ENCODE assay signal across 22 cellular contexts in genomic region chr19:44776402-44777096, GRCh38. TPM values are rescaled to one million over a fixed set of nuclear protein-coding genes. Genes with fewer than 3 reads are reported as not detected.
DNase-seq lines count a peak whose midpoint lies in the region; ATAC-seq, FAIRE-seq and TF ChIP-seq lines count a peak whose summit lies in the region.
"Had no signal": no experiment of that assay in that cellular context is flagged by ENCODE, and none has a peak within 500 bp of the region (broad histone marks: within the 10 kb centered on the region; RNA-seq: fewer than 3 reads in every experiment).

No MANE protein-coding gene starts in this region.

- H3K4me2 ChIP-seq in A549, result no peak overlapping the region

- POLR2A ChIA-PET in A549 (lab: Yijun Ruan, JAX), result interaction anchor here (0.6 kb wide), 2 partner anchors 35 to 1184 kb away, joined by 4 to 5 read pairs; no protein-coding TSS in a partner anchor

- no peak for TF ChIP-seq RAD21 in A549 (conservative IDR thresholded peaks at IDR 0.05 in 1 of 2, IDR thresholded peaks at IDR 0.05 in 1 of 2)

- intact Hi-C loops in body of pancreas (cut with DNase I), result no loop called here

- H3K27me3 ChIP-seq in Peyer's patch (no peaks in the 10 kb centered on the region), foreskin keratinocyte (no peaks in the 10 kb centered on the region), muscle layer of duodenum (ENCODE audit: low read depth, low read length) (no peaks in the 10 kb centered on the region), body of pancreas (no peaks in the 10 kb centered on the region)

- no peak for TF ChIP-seq EP300 in A549 (IDR thresholded peaks at IDR 0.05)

- no peaks in the 10 kb centered on the region for H3K36me3 ChIP-seq in Peyer's patch
- no peaks in the 10 kb centered on the region for H3K36me3 ChIP-seq in muscle layer of duodenum (ENCODE audit: control insufficient read depth in 1 of 2, insufficient read depth in 2 of 2, low read length in 2 of 2)
- H3K36me3 ChIP-seq in body of pancreas (replicated peaks in 1 of 2; ENCODE audit: insufficient read depth in 1 of 2, low read depth in 2 of 2), result no peaks in the 10 kb centered on the region
- H3K36me3 ChIP-seq: esophagus muscularis mucosa, thoracic aorta had no signal

- 91% methylated on average over 23 of the region's 23 CpGs for WGBS in A549 (ENCODE audit: missing lambda C conversion rate)
- WGBS in body of pancreas, 2 donors, result 79 to 86% methylated on average over 14 to 23 of the region's 23 CpGs

- no peak; a peak in 1 of 6 replicates for ATAC-seq in A549
- peak; percentile 73 for ATAC-seq in foreskin keratinocyte
- ATAC-seq in body of pancreas, result no peak
- ATAC-seq: activated CD8-positive, alpha-beta memory T cell treated with anti-CD3 and anti-CD28 coated beads, Interleukin-2, amount 10 ng/mL, durations not matched to agents 7 days and 5 days; natural killer cell; Panc1 had no signal

- H3K27ac ChIP-seq in A549 (peak overlapping the region; percentile 2 to 88; a peak in 3 of 6 replicates), Peyer's patch (peak overlapping the region in 3 of 4 donors; percentile 93 to 97 (median 97)), foreskin keratinocyte (peak overlapping the region; percentile 85), muscle layer of duodenum (ENCODE audit: low read length) (peak overlapping the region; percentile 81), caudate nucleus (ENCODE audit: low read depth, low read length) (no peak overlapping the region), body of pancreas (no peak overlapping the region)
- H3K27ac ChIP-seq: esophagus muscularis mucosa, thoracic aorta had no signal

- no peak for FAIRE-seq in A549 (lab: Jason Lieb, UNC)
- FAIRE-seq: A204.1 had no signal

- no peak for TF ChIP-seq CTCF in A549 (IDR thresholded peaks at IDR 0.05)
- TF ChIP-seq CTCF in Peyer's patch (IDR thresholded peaks at IDR 0.05), result no peak
- peak; percentile 34 for TF ChIP-seq CTCF in foreskin keratinocyte (conservative IDR thresholded peaks at IDR 0.05)
- no peak for TF ChIP-seq CTCF in body of pancreas (IDR thresholded peaks at IDR 0.05)

- CTCF ChIA-PET in A549 (lab: Yijun Ruan, JAX), result interaction anchor here (0.8 to 48.5 kb wide), 10 partner anchors 5 to 124 kb away, joined by 3 to 1899 read pairs (median 4); no protein-coding TSS in a partner anchor

- no peaks in the 10 kb centered on the region for H3K9me3 ChIP-seq in A549
- no peaks in the 10 kb centered on the region for H3K9me3 ChIP-seq in Peyer's patch
- no peaks in the 10 kb centered on the region for H3K9me3 ChIP-seq in muscle layer of duodenum (ENCODE audit: control insufficient read depth in 1 of 2, low read length in 2 of 2)
- no peaks in the 10 kb centered on the region for H3K9me3 ChIP-seq in body of pancreas
- H3K9me3 ChIP-seq: esophagus muscularis mucosa, thoracic aorta had no signal

- H3K4me1 ChIP-seq in A549 (peaks cover 33% of the 10 kb centered on the region), Peyer's patch (peaks cover 0 to 22% (median 2%) of the 10 kb centered on the region in 4 donors), foreskin keratinocyte (peaks cover 29% of the 10 kb centered on the region), muscle layer of duodenum (ENCODE audit: control insufficient read depth in 1 of 2, insufficient read depth in 2 of 2, low read length in 2 of 2) (peaks cover 0 to 5% of the 10 kb centered on the region in 2 donors), body of pancreas (peaks cover 18% of the 10 kb centered on the region)

- DNase-seq in A549 (ENCODE audit: low read depth in 1 of 2, low spot score in 1 of 2) (no peak), Peyer's patch (peak in 2 of 3 donors; percentile 93), foreskin keratinocyte (peak; percentile 92 to 95), globus pallidus (ENCODE audit: low spot score) (no peak), NOMO-1 treated with DMSO at 0.1 percent for 48 hours (lab: John Stamatoyannopoulos, UW; ENCODE audit: unreplicated experiment) (no peak), caudate nucleus (lab: John Stamatoyannopoulos, UW) (no peak), body of pancreas (no peak)
- DNase-seq: activated CD4-positive, CD25-positive, alpha-beta regulatory T cell treated with anti-CD3 and anti-CD28 coated beads, Interleukin-2, amount 50 U/mL, for 72 hours; activated CD8-positive, alpha-beta memory T cell treated with anti-CD3 and anti-CD28 coated beads, Interleukin-2, amount 10 ng/mL, durations not matched to agents 7 days and 5 days; activated effector memory CD4-positive, alpha-beta T cell treated with anti-CD3 and anti-CD28 coated beads, Interleukin-2, amount 50 U/mL, for 16 hours; amniotic stem cell; head of caudate nucleus; natural killer cell; NCI-H187; NCI-H524; stimulated activated CD4-positive, alpha-beta T cell treated with anti-CD3 and anti-CD28 coated beads, Interleukin-1b, Interleukin-23, amount 100 ng/mL, for 48 hours had no signal

- TF ChIP-seq POLR2A in A549 (IDR thresholded peaks at IDR 0.05; ENCODE audit: low read length) (no peak), Peyer's patch (IDR thresholded peaks at IDR 0.05) (peak; percentile 25 to 75), body of pancreas (IDR thresholded peaks at IDR 0.05) (no peak)

- H3K4me3 ChIP-seq in A549 (no peak overlapping the region), Peyer's patch (peak overlapping the region in 2 of 4 donors; percentile 59 to 68), muscle layer of duodenum (ENCODE audit: low read depth in 1 of 2, low read length in 2 of 2) (no peak overlapping the region), body of pancreas (no peak overlapping the region)
- H3K4me3 ChIP-seq: esophagus muscularis mucosa, thoracic aorta had no signal

TF ChIP-seq in A549, 52 proteins besides CTCF, POLR2A, EP300 and RAD21 (continues in another document):
- TF ChIP-seq BCL3 (IDR thresholded peaks at IDR 0.05) (no peak), PHF8 (IDR thresholded peaks at IDR 0.05; ENCODE audit: borderline replicate concordance, low read depth) (no peak)

RNA-seq across cellular contexts. Expression of gene CBLC, which starts 1.1 kb away (rescaled TPM):
- polyA plus RNA-seq in A549 (2011; rRNA removed), result not detected in 2 replicates
- polyA plus RNA-seq in A549 (2012; cell fraction: cytosol; rRNA removed), result 0.09 and 0.16 TPM in 2 replicates
- 0.16 and 0.21 TPM in 2 replicates for polyA plus RNA-seq in A549 (2012; cell fraction: nucleus; rRNA removed)
- polyA plus RNA-seq in A549 (2017; fragmentation: RNase III; extraction: RNeasy Plus Mini Kit Qiagen cat#74134 plus additional on column Dnase treatment), result not detected in 3 replicates
- polyA minus RNA-seq in A549 (2011; rRNA and poly(A)+ RNA removed), result 0.29 TPM in 1 of 2 replicates, not detected in the other
- 100 to 1,000 TPM in 3 of 4 donors, 10 to 100 TPM in 1; 84.2 to 197 (median 132) TPM for total RNA-seq in Peyer's patch
- total RNA-seq in foreskin keratinocyte, result 40.5 and 44.8 TPM in 2 replicates
- 46.3 and 46.9 TPM in 2 replicates for polyA plus RNA-seq in foreskin keratinocyte
- 10 to 100 TPM; 18.5 to 23.6 TPM for total RNA-seq in body of pancreas
- total RNA-seq: activated CD8-positive, alpha-beta memory T cell treated with anti-CD3 and anti-CD28 coated beads, Interleukin-2, amount 10 ng/mL, durations not matched to agents 7 days and 5 days; natural killer cell; T-helper 1 cell treated with Interleukin-12 subunit alpha and Interleukin-12 subunit beta and Interleukin-4 antibody, amounts not matched to agents 30 ng/mL and 1 ng/mL, for 36 hours had no signal

RNA-seq across cellular contexts. Expression of gene BCL3, which starts 28.0 kb away (rescaled TPM):
- 22.6 and 25.3 TPM in 2 replicates for polyA plus RNA-seq in A549 (2011; rRNA removed)
- 103 and 138 TPM in 2 replicates for polyA plus RNA-seq in A549 (2012; cell fraction: cytosol; rRNA removed)
- 302 and 387 TPM in 2 replicates for polyA plus RNA-seq in A549 (2012; cell fraction: nucleus; rRNA removed)
- polyA plus RNA-seq in A549 (2017; fragmentation: RNase III; extraction: RNeasy Plus Mini Kit Qiagen cat#74134 plus additional on column Dnase treatment), result 49.6 to 80.7 TPM (median 72.1 TPM) in 3 replicates
- 27.4 and 33.8 TPM in 2 replicates for polyA minus RNA-seq in A549 (2011; rRNA and poly(A)+ RNA removed)
- total RNA-seq in Peyer's patch, result 100 to 1,000 TPM in 3 of 4 donors, 10 to 100 TPM in 1; 45.4 to 136 (median 119) TPM
- total RNA-seq in foreskin keratinocyte, result 3.5 and 5.2 TPM in 2 replicates
- polyA plus RNA-seq in foreskin keratinocyte, result 6.8 and 8.8 TPM in 2 replicates
- total RNA-seq in body of pancreas, result 10 to 100 TPM; 26.2 to 72.5 TPM

RNA-seq across cellular contexts. Expression of gene BCAM, which starts 32.4 kb away (rescaled TPM):
- polyA plus RNA-seq in A549 (2011; rRNA removed) (15.2 and 18.4 TPM in 2 replicates), A549 (2017; fragmentation: RNase III; extraction: RNeasy Plus Mini Kit Qiagen cat#74134 plus additional on column Dnase treatment) (77.5 to 102 TPM (median 88.1 TPM) in 3 replicates), foreskin keratinocyte (11.3 and 44.9 TPM in 2 replicates)
- polyA plus RNA-seq in A549 (2012; cell fraction: cytosol; rRNA removed), result 62.2 and 88.1 TPM in 2 replicates
- polyA plus RNA-seq in A549 (2012; cell fraction: nucleus; rRNA removed), result 183 and 239 TPM in 2 replicates
- 8.1 and 25.5 TPM in 2 replicates for polyA minus RNA-seq in A549 (2011; rRNA and poly(A)+ RNA removed)
- total RNA-seq in Peyer's patch (10 to 100 TPM; 32.2 to 40.2 (median 37.1) TPM), foreskin keratinocyte (8.1 and 28.6 TPM in 2 replicates), body of pancreas (10 to 100 TPM; 89.2 to 89.3 TPM)
- total RNA-seq: activated CD8-positive, alpha-beta memory T cell treated with anti-CD3 and anti-CD28 coated beads, Interleukin-2, amount 10 ng/mL, durations not matched to agents 7 days and 5 days; natural killer cell; T-helper 1 cell treated with Interleukin-12 subunit alpha and Interleukin-12 subunit beta and Interleukin-4 antibody, amounts not matched to agents 30 ng/mL and 1 ng/mL, for 36 hours had no signal

Comparison
In these comparisons a context has a peak if more than half of its experiments do, and no peak if none do; other contexts are left out.
1. DNase-seq: peak in Peyer's patch (2 of 3) and foreskin keratinocyte (2 of 2); none in A549 (0 of 2), globus pallidus (single experiment), NOMO-1 treated with DMSO at 0.1 percent for 48 hours (single experiment), caudate nucleus (0 of 61) and body of pancreas (0 of 4).
2. H3K27ac ChIP-seq: peak in A549 (2 of 2), Peyer's patch (3 of 4), foreskin keratinocyte (single experiment) and muscle layer of duodenum (single experiment); none in caudate nucleus (single experiment) and body of pancreas (0 of 4).
3. POLR2A ChIP-seq: peak in Peyer's patch (2 of 2); none in A549 (single experiment) and body of pancreas (0 of 3).